In the genomic region with DNA sequence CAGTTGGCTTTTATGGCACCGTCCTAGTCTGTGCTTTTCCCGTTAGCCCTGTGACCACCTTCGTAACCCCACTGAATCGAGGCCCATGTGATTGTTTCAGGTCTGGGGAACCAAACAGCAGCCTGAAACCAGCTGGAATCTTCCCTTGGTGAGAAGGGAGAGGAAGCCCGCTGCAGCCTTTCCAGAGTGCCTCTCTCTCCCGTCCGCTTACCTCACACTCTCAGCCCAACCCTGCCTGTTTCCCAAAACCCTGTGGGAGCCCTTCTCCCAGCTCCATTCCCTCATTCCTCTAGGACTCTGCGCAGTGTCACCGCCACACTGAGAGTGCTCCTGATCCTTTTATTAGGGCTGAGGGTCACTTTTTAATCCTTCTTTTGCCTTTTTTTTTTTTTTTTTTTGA, we compare ENCODE assay signal across 14 cellular contexts.
DNase-seq lines count a peak whose midpoint lies in the region; ATAC-seq and TF ChIP-seq lines count a peak whose summit lies in the region.
"Had no signal": no experiment of that assay in that cellular context is flagged by ENCODE, and none has a peak within 500 bp of the region (broad histone marks: within the 10 kb centered on the region; RNA-seq: fewer than 3 reads in every experiment).

No MANE protein-coding gene starts in this region.

- POLR2A ChIA-PET in Caco-2 (lab: Charles Lee) (interaction anchor here (0.7 kb wide), 1 partner anchor 207 kb away, joined by 8 read pairs; the partner anchor contains the start of gene GTPBP4), IMR-90 (lab: Charles Lee; ENCODE audit: unreplicated experiment) (no interaction called here)

- peaks cover 27% of the 10 kb centered on the region for H3K4me1 Mint-ChIP-seq in Caco-2 (ENCODE audit: low read depth, unreplicated experiment)
- no peaks in the 10 kb centered on the region for H3K4me1 Mint-ChIP-seq in immature natural killer cell

- H4K20me1 ChIP-seq in IMR-90 (ENCODE audit: insufficient read depth, low read length) (no peaks in the 10 kb centered on the region), hepatocyte (ENCODE audit: insufficient read depth, poor library complexity, severe bottlenecking) (no peaks in the 10 kb centered on the region), osteoblast (ENCODE audit: insufficient read depth, low read length) (no peaks in the 10 kb centered on the region)

- TF ChIP-seq RAD21 in IMR-90 (IDR thresholded peaks at IDR 0.05; ENCODE audit: low read length) = no peak

- H2BK120ac ChIP-seq in IMR-90 (ENCODE audit: low read depth, low read length) = no peak overlapping the region

- H2BK5ac ChIP-seq in IMR-90 (ENCODE audit: low read depth, low read length, poor library complexity, severe bottlenecking) = no peak overlapping the region

- H3K14ac ChIP-seq in IMR-90 (replicated peaks; ENCODE audit: low read depth, low read length) = no peak overlapping the region

- H2BK15ac ChIP-seq in IMR-90 (ENCODE audit: low read depth, low read length) = no peak overlapping the region

- H3K4me3 Mint-ChIP-seq in Caco-2 (ENCODE audit: unreplicated experiment) (no peak overlapping the region), immature natural killer cell (no peak overlapping the region)

- peak overlapping the region; percentile 48 for H3K27ac Mint-ChIP-seq in Caco-2 (ENCODE audit: unreplicated experiment)
- H3K27ac Mint-ChIP-seq in immature natural killer cell = no peak overlapping the region

- H3K18ac ChIP-seq in IMR-90 (ENCODE audit: low read depth, low read length) = no peak overlapping the region

- intact Hi-C loops in Caco-2 (cut with micrococcal nuclease; ENCODE audit: unreplicated experiment) = no loop called here
- intact Hi-C loops in IMR-90 (cut with micrococcal nuclease) = no loop called here
- intact Hi-C loops in prostate gland (cut with DNase I) = no loop called here
- intact Hi-C loops in esophagus muscularis mucosa (cut with DNase I) = no loop called here

- H3K23ac ChIP-seq in IMR-90 (ENCODE audit: low read depth, low read length) = no peak overlapping the region

- no peaks in the 10 kb centered on the region for H3K79me1 ChIP-seq in IMR-90 (ENCODE audit: low read depth in 1 of 2, low read length in 2 of 2)

- H3K27me3 ChIP-seq in Caco-2 (replicated peaks; ENCODE audit: control insufficient read depth, insufficient read depth, low read length) (no peaks in the 10 kb centered on the region), IMR-90 (ENCODE audit: control insufficient read depth, insufficient read depth, low read length) (no peaks in the 10 kb centered on the region), hepatocyte (no peaks in the 10 kb centered on the region), osteoblast (ENCODE audit: insufficient read depth, low read length) (no peaks in the 10 kb centered on the region), prostate gland (replicated peaks; ENCODE audit: insufficient read depth) (peaks cover 4% of the 10 kb centered on the region), esophagus muscularis mucosa (peaks cover 0 to 36% (median 0%) of the 10 kb centered on the region in 4 donors)

- CTCF ChIA-PET in Caco-2 (lab: Charles Lee) (interaction anchor here (0.7 kb wide), 2 partner anchors 12 to 125 kb away, joined by 6 read pairs; no protein-coding TSS in a partner anchor), IMR-90 (lab: Yijun Ruan, JAX) (no interaction called here)

- no peak overlapping the region for H4K91ac ChIP-seq in IMR-90 (ENCODE audit: insufficient read depth, low read depth, low read length)

- peaks cover 9% of the 10 kb centered on the region; the same call in 1 of the 2 replicates for H3K4me1 ChIP-seq in Caco-2
- H3K4me1 ChIP-seq in IMR-90 (ENCODE audit: control insufficient read depth, insufficient read depth, low read length) = no peaks in the 10 kb centered on the region
- no peaks in the 10 kb centered on the region for H3K4me1 ChIP-seq in hepatocyte (ENCODE audit: insufficient read depth)
- H3K4me1 ChIP-seq in osteoblast (ENCODE audit: insufficient read depth, low read length) = no peaks in the 10 kb centered on the region
- H3K4me1 ChIP-seq in prostate gland (replicated peaks) = no peaks in the 10 kb centered on the region
- H3K4me1 ChIP-seq in esophagus muscularis mucosa = peaks cover 0 to 7% (median 0%) of the 10 kb centered on the region in 4 donors

- H3K9me1 ChIP-seq in IMR-90 (ENCODE audit: insufficient read depth, low read length) = no peaks in the 10 kb centered on the region

- no peaks in the 10 kb centered on the region for H3K9me2 ChIP-seq in hepatocyte (replicated peaks; ENCODE audit: insufficient read depth)

- H2AK5ac ChIP-seq in IMR-90 (ENCODE audit: low read depth, low read length) = no peak overlapping the region

- H2AFZ ChIP-seq in IMR-90 (replicated peaks; ENCODE audit: low read length, poor library complexity) = peak overlapping the region; percentile 53
- H2AFZ ChIP-seq in hepatocyte = no peak overlapping the region
- H2AFZ ChIP-seq in osteoblast (ENCODE audit: low read length) = no peak overlapping the region

- H3K4me3 ChIP-seq in Caco-2 (ENCODE audit: low read depth, low read length) (no peak overlapping the region), IMR-90 (ENCODE audit: insufficient read depth, low read depth, low read length) (no peak overlapping the region), hepatocyte (no peak overlapping the region), osteoblast (ENCODE audit: insufficient read depth, low read length) (no peak overlapping the region), prostate gland (no peak overlapping the region), esophagus muscularis mucosa (no peak overlapping the region)
- H3K4me3 ChIP-seq: K562 had no signal

- H3K4ac ChIP-seq in IMR-90 (ENCODE audit: low read depth, low read length) = no peak overlapping the region

- no peak overlapping the region for H4K5ac ChIP-seq in IMR-90 (ENCODE audit: low read depth, low read length)

- no peak for ATAC-seq in IMR-90 (ENCODE audit: low read depth)
- ATAC-seq in HG03521 (IDR thresholded peaks at IDR 0.05; ENCODE audit: unreplicated experiment) = no peak
- ATAC-seq: HCT116, K562 had no signal

- H3K27me3 Mint-ChIP-seq in Caco-2 (ENCODE audit: insufficient read depth, unreplicated experiment) = no peaks in the 10 kb centered on the region
- H3K27me3 Mint-ChIP-seq in immature natural killer cell (ENCODE audit: low read depth in 3 of 3) = peaks cover 2 to 9% (median 5%) of the 10 kb centered on the region in 3 donors

- H3K79me2 ChIP-seq in hepatocyte (no peaks in the 10 kb centered on the region), osteoblast (ENCODE audit: insufficient read depth, low read length) (no peaks in the 10 kb centered on the region)

- no peak overlapping the region for H4K8ac ChIP-seq in IMR-90 (ENCODE audit: low read depth in 2 of 2, low read length in 2 of 2)

- H2AK9ac ChIP-seq in IMR-90 (replicated peaks; ENCODE audit: low read depth, low read length, poor library complexity) = no peak overlapping the region

- H3K9me3 ChIP-seq in Caco-2 = no peaks in the 10 kb centered on the region
- no peaks in the 10 kb centered on the region for H3K9me3 ChIP-seq in IMR-90 (ENCODE audit: control insufficient read depth, insufficient read depth, low read length)
- no peaks in the 10 kb centered on the region for H3K9me3 ChIP-seq in hepatocyte (ENCODE audit: low read depth)
- no peaks in the 10 kb centered on the region for H3K9me3 ChIP-seq in osteoblast (ENCODE audit: low read depth, low read length)
- no peaks in the 10 kb centered on the region for H3K9me3 ChIP-seq in prostate gland
- H3K9me3 ChIP-seq in esophagus muscularis mucosa = no peaks in the 10 kb centered on the region

- DNase-seq in Caco-2 = peak in 1 of 2 experiments; percentile 32
- DNase-seq in IMR-90 = no peak
- DNase-seq in hepatocyte (ENCODE audit: low spot score) = no peak
- peak; percentile 1 for DNase-seq in osteoblast (ENCODE audit: insufficient read length, low spot score, missing footprints)
- no peak for DNase-seq in immature natural killer cell
- DNase-seq in prostate gland (ENCODE audit: low spot score) = no peak
- no peak for DNase-seq in esophagus muscularis mucosa (ENCODE audit: extremely low spot score)
- DNase-seq: NCI-H1436, NCI-H2081, NCI-H524 had no signal

- H3K36me3 ChIP-seq in Caco-2 (ENCODE audit: control insufficient read depth, insufficient read depth, low read length) (no peaks in the 10 kb centered on the region), IMR-90 (ENCODE audit: control insufficient read depth, insufficient read depth, low read length) (no peaks in the 10 kb centered on the region), hepatocyte (replicated peaks; ENCODE audit: insufficient read depth, low read depth) (no peaks in the 10 kb centered on the region), osteoblast (ENCODE audit: insufficient read depth, low read length) (no peaks in the 10 kb centered on the region), prostate gland (no peaks in the 10 kb centered on the region), esophagus muscularis mucosa (no peaks in the 10 kb centered on the region)

- no peak overlapping the region for H3K56ac ChIP-seq in IMR-90 (ENCODE audit: extremely low read depth, insufficient read depth, low read length)

- no TSS peak for BruUV-seq in Caco-2 (replicated peaks; lab: Mats Ljungman, UMichigan)
- no TSS peak for BruUV-seq in IMR-90 (replicated peaks; lab: Mats Ljungman, UMichigan)

- H3K9ac ChIP-seq in IMR-90 (ENCODE audit: low read depth, low read length) = no peak overlapping the region

- H2BK20ac ChIP-seq in IMR-90 (ENCODE audit: low read depth, low read length) = no peak overlapping the region

- TF ChIP-seq EP300 in esophagus muscularis mucosa (IDR thresholded peaks at IDR 0.05) = no peak

- H3K9me3 Mint-ChIP-seq in Caco-2 (ENCODE audit: unreplicated experiment) (no peaks in the 10 kb centered on the region), immature natural killer cell (no peaks in the 10 kb centered on the region)

- no CpG with 5 or more reads among the region's 9 CpGs for WGBS in IMR-90 (ENCODE audit: extremely low coverage in 2 of 2, insufficient read length in 1 of 2), 2 experiments
- 57% methylated on average over 9 of the region's 9 CpGs for WGBS in hepatocyte (ENCODE audit: low lambda C conversion rate, missing lambda C conversion rate)
- WGBS in prostate gland = 83% methylated on average over 9 of the region's 9 CpGs
- WGBS in esophagus muscularis mucosa = 80% methylated on average over 9 of the region's 9 CpGs

- no peak overlapping the region for H3K4me2 ChIP-seq in IMR-90 (ENCODE audit: low read depth, low read length)
- H3K4me2 ChIP-seq in hepatocyte = peak overlapping the region; percentile 35
- no peak overlapping the region for H3K4me2 ChIP-seq in osteoblast (ENCODE audit: insufficient read depth, low read length)

- TF ChIP-seq POLR2A in IMR-90 (IDR thresholded peaks at IDR 0.05; ENCODE audit: low read depth, low read length) (no peak), prostate gland (IDR thresholded peaks at IDR 0.05) (no peak), esophagus muscularis mucosa (IDR thresholded peaks at IDR 0.05; ENCODE audit: low read depth) (no peak)

- no peak overlapping the region for H3K27ac ChIP-seq in IMR-90 (ENCODE audit: insufficient read depth, low read length)
- H3K27ac ChIP-seq in hepatocyte = peak overlapping the region; percentile 66
- no peak overlapping the region for H3K27ac ChIP-seq in osteoblast (ENCODE audit: low read depth, low read length)
- H3K27ac ChIP-seq in prostate gland = no peak overlapping the region
- H3K27ac ChIP-seq in esophagus muscularis mucosa (replicated peaks in 1 of 4) = no peak overlapping the region
- H3K27ac ChIP-seq: C4-2B had no signal

- H3K36me3 Mint-ChIP-seq in Caco-2 (ENCODE audit: insufficient read depth, unreplicated experiment) (no peaks in the 10 kb centered on the region), immature natural killer cell (no peaks in the 10 kb centered on the region)

- dilution Hi-C loops in IMR-90 (cut with HindIII; ENCODE audit: low sequenced_read_pairs, unreplicated experiment) = no loop called here

- TF ChIP-seq CTCF in Caco-2 (IDR thresholded peaks at IDR 0.05; ENCODE audit: insufficient read depth in 1 of 2, low read depth in 1 of 2, low read length in 1 of 2, severe bottlenecking in 1 of 2, unreplicated experiment in 1 of 2) (no peak), IMR-90 (conservative IDR thresholded peaks at IDR 0.05; ENCODE audit: low read depth, low read length) (no peak), hepatocyte (IDR thresholded peaks at IDR 0.05; ENCODE audit: poor library complexity) (no peak), osteoblast (IDR thresholded peaks at IDR 0.05; ENCODE audit: extremely low read depth, low read depth, low read length) (no peak), prostate gland (IDR thresholded peaks at IDR 0.05) (no peak), esophagus muscularis mucosa (IDR thresholded peaks at IDR 0.05) (no peak)

- in situ Hi-C loops in IMR-90 (cut with MboI; ENCODE audit: low sequenced_read_pairs) = no loop called here
